Comparison of ENCODE assay signal across 8 cellular contexts in the genomic region with DNA sequence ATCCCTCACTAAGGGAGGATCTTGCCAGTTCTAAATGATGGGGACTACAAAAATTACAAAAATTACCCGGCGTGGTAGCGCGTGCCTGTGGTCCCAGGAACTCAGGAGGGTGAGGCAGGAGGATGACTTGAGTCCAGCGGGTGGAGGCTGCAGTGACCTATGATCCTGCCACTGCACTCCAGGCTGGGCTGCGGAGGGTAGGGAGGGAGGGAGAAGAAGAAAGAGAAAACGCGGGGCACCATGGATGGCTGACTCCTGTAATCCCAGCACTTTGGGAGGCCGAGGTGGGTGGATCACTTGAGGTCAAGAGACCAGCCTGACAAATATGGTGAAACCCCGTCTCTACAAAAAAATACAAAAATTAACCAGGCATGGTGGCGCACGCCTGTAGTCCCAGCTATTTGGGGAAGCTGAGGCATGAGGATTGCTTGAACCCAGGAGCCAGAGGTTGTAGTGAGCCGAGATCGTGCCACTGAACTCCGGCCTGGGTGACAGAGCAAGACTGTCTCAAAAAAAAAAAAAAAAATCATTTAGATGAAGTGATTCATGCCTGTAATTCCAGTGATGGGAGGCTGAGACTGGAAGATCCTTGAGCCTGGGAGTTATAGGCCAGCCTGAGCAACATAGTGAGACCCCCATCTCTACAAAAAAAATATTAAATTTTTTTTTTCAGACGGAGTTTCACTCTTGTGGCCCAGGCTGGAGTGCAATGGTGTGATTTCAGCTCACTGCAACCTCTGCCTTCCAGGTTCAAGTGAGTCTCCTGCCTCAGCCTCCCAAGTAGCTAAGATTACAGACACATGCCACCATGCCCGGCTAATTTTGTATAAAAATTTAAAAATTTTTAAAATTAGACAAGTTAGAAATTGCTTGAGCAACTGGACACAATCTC.
DNase-seq lines count a peak whose midpoint lies in the region; ATAC-seq and TF ChIP-seq lines count a peak whose summit lies in the region.
"Not testable (repeated sequence)": the region's sequence is repeated elsewhere in the genome, so short reads cannot be mapped to it uniquely, and the experiment has no call there.

No MANE protein-coding gene starts in this region.

- peak; percentile 72 for TF ChIP-seq EP300 in Ishikawa (IDR thresholded peaks at IDR 0.05; ENCODE audit: borderline replicate concordance)

- POLR2A ChIA-PET in activated CD4-positive, alpha-beta T cell treated with anti-CD3 and anti-CD28 coated beads for 36 hours (lab: Charles Lee) = interaction anchor here (0.7 kb wide), 1 partner anchor 15 kb away, joined by 3 read pairs; no protein-coding TSS in a partner anchor

- H4K20me1 ChIP-seq in BLaER1 = peaks cover 74% of the 10 kb centered on the region

- H3K9ac ChIP-seq in BLaER1 = not testable (repeated sequence)

- H3K36me3 Mint-ChIP-seq in activated CD4-positive, alpha-beta T cell treated with anti-CD3 and anti-CD28 coated beads for 36 hours (ENCODE audit: low read depth) = peaks cover 40% of the 10 kb centered on the region
- peaks cover 46% of the 10 kb centered on the region for H3K36me3 Mint-ChIP-seq in dendritic cell treated with granulocyte-macrophage colony-stimulating factor and Interleukin-4, amounts not matched to agents 40 ng/mL and 50 ng/mL, for 4 days (ENCODE audit: low read depth)
- not testable (repeated sequence) for H3K36me3 Mint-ChIP-seq in nephron (ENCODE audit: low read depth)
- H3K36me3 Mint-ChIP-seq in stimulated activated memory B cell treated with anti-CD40 and anti-IgM and Interleukin-4, amounts not matched to agents 10 μg/mL and 1 μg/mL and 100 μg/mL, for 72 hours = peaks cover 29% of the 10 kb centered on the region

- not testable (repeated sequence) for H3K9me3 ChIP-seq in BLaER1

- H3K4me3 Mint-ChIP-seq in activated CD4-positive, alpha-beta T cell treated with anti-CD3 and anti-CD28 coated beads for 36 hours; dendritic cell treated with granulocyte-macrophage colony-stimulating factor and Interleukin-4, amounts not matched to agents 40 ng/mL and 50 ng/mL, for 4 days; stimulated activated memory B cell treated with anti-CD40 and anti-IgM and Interleukin-4, amounts not matched to agents 10 μg/mL and 1 μg/mL and 100 μg/mL, for 72 hours: not testable (repeated sequence)
- peak overlapping the region; percentile 76 to 85 (median 81) for H3K4me3 Mint-ChIP-seq in nephron

- H3K4me3 ChIP-seq in BLaER1 = not testable (repeated sequence)

- intact Hi-C loops in activated CD4-positive, alpha-beta T cell treated with anti-CD3 and anti-CD28 coated beads for 36 hours (cut with DNase I, micrococcal nuclease) = loop anchor here (5.0 to 10.0 kb wide), 6 partner anchors 51 to 871 kb away; partner anchors contain the start of genes CDR2 (in 1 of the 2), ERI2 (in 1 of the 2), METTL9 (in 1 of the 2) and POLR3E (in 1 of the 2)
- intact Hi-C loops in dendritic cell treated with granulocyte-macrophage colony-stimulating factor and Interleukin-4, amounts not matched to agents 40 ng/mL and 50 ng/mL, for 4 days (cut with micrococcal nuclease) = not testable (repeated sequence)

- H3K9me3 Mint-ChIP-seq in activated CD4-positive, alpha-beta T cell treated with anti-CD3 and anti-CD28 coated beads for 36 hours (ENCODE audit: low read depth); dendritic cell treated with granulocyte-macrophage colony-stimulating factor and Interleukin-4, amounts not matched to agents 40 ng/mL and 50 ng/mL, for 4 days; nephron; stimulated activated memory B cell treated with anti-CD40 and anti-IgM and Interleukin-4, amounts not matched to agents 10 μg/mL and 1 μg/mL and 100 μg/mL, for 72 hours: not testable (repeated sequence)

- ATAC-seq in activated CD4-positive, alpha-beta T cell treated with anti-CD3 and anti-CD28 coated beads for 36 hours; stimulated activated memory B cell treated with anti-CD40 and anti-IgM and Interleukin-4, amounts not matched to agents 10 μg/mL and 1 μg/mL and 100 μg/mL, for 72 hours: not testable (repeated sequence)

- peak overlapping the region; percentile 57 for H3K4me2 ChIP-seq in BLaER1

- H3K27ac Mint-ChIP-seq in activated CD4-positive, alpha-beta T cell treated with anti-CD3 and anti-CD28 coated beads for 36 hours = peak overlapping the region; percentile 55
- H3K27ac Mint-ChIP-seq in dendritic cell treated with granulocyte-macrophage colony-stimulating factor and Interleukin-4, amounts not matched to agents 40 ng/mL and 50 ng/mL, for 4 days = peak overlapping the region; percentile 27
- H3K27ac Mint-ChIP-seq in nephron = peak overlapping the region; percentile 64 to 89 (median 72)
- H3K27ac Mint-ChIP-seq in stimulated activated memory B cell treated with anti-CD40 and anti-IgM and Interleukin-4, amounts not matched to agents 10 μg/mL and 1 μg/mL and 100 μg/mL, for 72 hours = peak overlapping the region; percentile 97

- not testable (repeated sequence) for H3K27me3 ChIP-seq in BLaER1

- peak; percentile 6 for DNase-seq in activated CD4-positive, alpha-beta T cell treated with anti-CD3 and anti-CD28 coated beads for 36 hours
- DNase-seq in activated gamma-delta T cell treated with Interleukin-2 at 50 U/mL for 16 hours (peak; percentile 3), kidney tubule cell (ENCODE audit: low spot score) (peak; percentile 39)

- H3K4me1 Mint-ChIP-seq in activated CD4-positive, alpha-beta T cell treated with anti-CD3 and anti-CD28 coated beads for 36 hours = peaks cover 44% of the 10 kb centered on the region
- H3K4me1 Mint-ChIP-seq in dendritic cell treated with granulocyte-macrophage colony-stimulating factor and Interleukin-4, amounts not matched to agents 40 ng/mL and 50 ng/mL, for 4 days (ENCODE audit: low read depth) = peaks cover 48% of the 10 kb centered on the region
- peaks cover 30% of the 10 kb centered on the region for H3K4me1 Mint-ChIP-seq in nephron
- peaks cover 51% of the 10 kb centered on the region for H3K4me1 Mint-ChIP-seq in stimulated activated memory B cell treated with anti-CD40 and anti-IgM and Interleukin-4, amounts not matched to agents 10 μg/mL and 1 μg/mL and 100 μg/mL, for 72 hours

- not testable (repeated sequence) for TF ChIP-seq CTCF in nephron (IDR thresholded peaks at IDR 0.05; ENCODE audit: unreplicated experiment in 3 of 3)

- peaks cover 68% of the 10 kb centered on the region for H3K4me1 ChIP-seq in BLaER1

- H3K36me3 ChIP-seq in BLaER1 = not testable (repeated sequence)

- H3K27ac ChIP-seq in BLaER1 = not testable (repeated sequence)

- not testable (repeated sequence) for TF ChIP-seq RAD21 in Ishikawa (IDR thresholded peaks at IDR 0.05; ENCODE audit: low read depth)

- CTCF ChIA-PET in activated CD4-positive, alpha-beta T cell treated with anti-CD3 and anti-CD28 coated beads for 36 hours (lab: Charles Lee) = not testable (repeated sequence)

- not testable (repeated sequence) for H3K27me3 Mint-ChIP-seq in activated CD4-positive, alpha-beta T cell treated with anti-CD3 and anti-CD28 coated beads for 36 hours; dendritic cell treated with granulocyte-macrophage colony-stimulating factor and Interleukin-4, amounts not matched to agents 40 ng/mL and 50 ng/mL, for 4 days; nephron (ENCODE audit: low read depth); stimulated activated memory B cell treated with anti-CD40 and anti-IgM and Interleukin-4, amounts not matched to agents 10 μg/mL and 1 μg/mL and 100 μg/mL, for 72 hours

TF ChIP-seq in Ishikawa, 13 proteins besides CTCF, POLR2A, EP300 and RAD21:
- peak; percentile 74; the same call in 1 of the 2 replicates for TF ChIP-seq TCF12 (IDR thresholded peaks at IDR 0.05; ENCODE audit: low read depth)
- 0 out of 2 replicates have a peak, but pooled peaks have one; percentile 25 for TF ChIP-seq NFIC (IDR thresholded peaks at IDR 0.05)
- TF ChIP-seq EGR1 (IDR thresholded peaks at IDR 0.05) = 0 out of 2 replicates have a peak, but pooled peaks have one; percentile 22

Comparison
In these comparisons a context has a peak if more than half of its experiments do, and no peak if none do; other contexts are left out.
1. H3K27ac Mint-ChIP-seq: peak in every context shown above with its lines; median percentile 97 in stimulated activated memory B cell treated with anti-CD40 and anti-IgM and Interleukin-4, amounts not matched to agents 10 μg/mL and 1 μg/mL and 100 μg/mL, for 72 hours; 72 in nephron; 55 in activated CD4-positive, alpha-beta T cell treated with anti-CD3 and anti-CD28 coated beads for 36 hours; 27 in dendritic cell treated with granulocyte-macrophage colony-stimulating factor and Interleukin-4, amounts not matched to agents 40 ng/mL and 50 ng/mL, for 4 days.